Comparison of ENCODE assay signal across 2 cellular contexts in genomic region chr6:105257350-105257749, GRCh38.
TF ChIP-seq lines count a peak whose summit lies in the region.

No MANE protein-coding gene starts in this region.

TF ChIP-seq in SK-N-SH treated with all-trans-retinoic acid at 6 μM for 48 hours, 23 proteins besides CTCF, POLR2A, EP300 and RAD21 (continued from another document):
- no peak for TF ChIP-seq RARB (CRISPR knock-in tag; IDR thresholded peaks at IDR 0.05)
- TF ChIP-seq OSR1 (CRISPR knock-in tag; IDR thresholded peaks at IDR 0.05): no peak
- no peak for TF ChIP-seq POU6F1 (CRISPR knock-in tag; IDR thresholded peaks at IDR 0.05; ENCODE audit: borderline replicate concordance, low read depth)
- no peak for TF ChIP-seq TOX (CRISPR knock-in tag; IDR thresholded peaks at IDR 0.05; ENCODE audit: borderline replicate concordance)
- TF ChIP-seq TCF4 (CRISPR knock-in tag; IDR thresholded peaks at IDR 0.05; ENCODE audit: borderline replicate concordance): no peak
- TF ChIP-seq ZNF70 (CRISPR knock-in tag; IDR thresholded peaks at IDR 0.05): no peak
- TF ChIP-seq TSHZ2 (CRISPR knock-in tag; IDR thresholded peaks at IDR 0.05): no peak
- no peak for TF ChIP-seq ZNF565 (CRISPR knock-in tag; conservative IDR thresholded peaks at IDR 0.05; ENCODE audit: low read depth)
- no peak for TF ChIP-seq ZNF8 (CRISPR knock-in tag; IDR thresholded peaks at IDR 0.05)
- TF ChIP-seq PPARA (CRISPR knock-in tag; IDR thresholded peaks at IDR 0.05; ENCODE audit: borderline replicate concordance): no peak

TF ChIP-seq in SK-N-SH, 30 proteins besides CTCF, POLR2A, EP300 and RAD21 (continued from another document):
- no peak for TF ChIP-seq USF2 (IDR thresholded peaks at IDR 0.05; ENCODE audit: borderline replicate concordance, low read depth, low read length)
- TF ChIP-seq FOXM1 (IDR thresholded peaks at IDR 0.05; ENCODE audit: low read depth): no peak
- TF ChIP-seq NFIC (IDR thresholded peaks at IDR 0.05; ENCODE audit: borderline replicate concordance): no peak
- no peak for TF ChIP-seq RFX5 (IDR thresholded peaks at IDR 0.05; ENCODE audit: low read length)
- no peak for TF ChIP-seq YY1 (IDR thresholded peaks at IDR 0.05; ENCODE audit: low read depth)
- no peak for TF ChIP-seq POLR2AphosphoS5 (IDR thresholded peaks at IDR 0.05; ENCODE audit: low read depth, low read length)
- no peak for TF ChIP-seq GABPA (IDR thresholded peaks at IDR 0.05; ENCODE audit: low read depth)
